1 cellular context compared by ENCODE assay signal in genomic region chr9:130446111-130446861, GRCh38.
TF ChIP-seq lines count a peak whose summit lies in the region.

No MANE protein-coding gene starts in this region.

TF ChIP-seq in HEK293, 187 proteins besides CTCF, POLR2A, EP300 and RAD21 (continued from another document):
- TF ChIP-seq KLF17 (tag by site-specific recombination; IDR thresholded peaks at IDR 0.05) (no peak), ZNF280C (tag by site-specific recombination; IDR thresholded peaks at IDR 0.05) (no peak), ZNF221 (tag by site-specific recombination; IDR thresholded peaks at IDR 0.05; ENCODE audit: borderline replicate concordance) (no peak), ZNF416 (tag by site-specific recombination; IDR thresholded peaks at IDR 0.05) (no peak), ZNF175 (tag by site-specific recombination; IDR thresholded peaks at IDR 0.05) (no peak), ZNF404 (tag by site-specific recombination; IDR thresholded peaks at IDR 0.05) (no peak), ZBTB26 (tag by site-specific recombination; optimal IDR thresholded peaks at IDR 0.05) (no peak), ZBTB49 (tag by site-specific recombination; IDR thresholded peaks at IDR 0.05; ENCODE audit: low read depth) (no peak), SCRT1 (tag by site-specific recombination; IDR thresholded peaks at IDR 0.05; ENCODE audit: borderline replicate concordance) (no peak), ZNF488 (tag by site-specific recombination; IDR thresholded peaks at IDR 0.05) (no peak), KLF7 (tag by site-specific recombination; IDR thresholded peaks at IDR 0.05; ENCODE audit: borderline replicate concordance) (no peak), ZXDB (tag by site-specific recombination; IDR thresholded peaks at IDR 0.05) (no peak), ZBTB48 (tag by site-specific recombination; IDR thresholded peaks at IDR 0.05) (peak; percentile 97), PRDM1 (tag by site-specific recombination; IDR thresholded peaks at IDR 0.05) (no peak), GLI2 (tag by site-specific recombination; IDR thresholded peaks at IDR 0.05; ENCODE audit: borderline replicate concordance, low read depth) (no peak), OVOL3 (tag by site-specific recombination; IDR thresholded peaks at IDR 0.05) (no peak), ZNF521 (tag by site-specific recombination; IDR thresholded peaks at IDR 0.05) (no peak), SETDB1 (IDR thresholded peaks at IDR 0.05; ENCODE audit: insufficient read length, low read length) (no peak), ZNF621 (tag by site-specific recombination; IDR thresholded peaks at IDR 0.05) (no peak), ZNF701 (tag by site-specific recombination; IDR thresholded peaks at IDR 0.05) (no peak), REPIN1 (tag by site-specific recombination; IDR thresholded peaks at IDR 0.05; ENCODE audit: low read depth) (no peak), ZNF341 (tag by site-specific recombination; IDR thresholded peaks at IDR 0.05; ENCODE audit: low read depth) (peak; percentile 56), ZNF704 (tag by site-specific recombination; IDR thresholded peaks at IDR 0.05) (no peak), ZNF843 (tag by site-specific recombination; IDR thresholded peaks at IDR 0.05) (no peak), ZNF391 (tag by site-specific recombination; IDR thresholded peaks at IDR 0.05; ENCODE audit: borderline replicate concordance, low read depth) (no peak), ZNF18 (tag by site-specific recombination; IDR thresholded peaks at IDR 0.05) (no peak), ZNF24 (tag by site-specific recombination; IDR thresholded peaks at IDR 0.05) (peak; percentile 92), FEZF1 (tag by site-specific recombination; IDR thresholded peaks at IDR 0.05) (no peak), ZNF530 (tag by site-specific recombination; IDR thresholded peaks at IDR 0.05; ENCODE audit: low read depth) (no peak), ZNF544 (tag by site-specific recombination; IDR thresholded peaks at IDR 0.05) (no peak), ZEB2 (tag by site-specific recombination; IDR thresholded peaks at IDR 0.05) (no peak), GFI1B (tag by site-specific recombination; IDR thresholded peaks at IDR 0.05) (no peak), ZSCAN23 (tag by site-specific recombination; IDR thresholded peaks at IDR 0.05) (no peak), ZNF529 (tag by site-specific recombination; IDR thresholded peaks at IDR 0.05; ENCODE audit: insufficient replicate concordance) (no peak), ZNF266 (tag by site-specific recombination; IDR thresholded peaks at IDR 0.05; ENCODE audit: low read depth) (no peak), ZNF148 (tag by site-specific recombination; IDR thresholded peaks at IDR 0.05; ENCODE audit: borderline replicate concordance) (no peak)
